ENCODE assay signal across 1 cellular context in the genomic region with DNA sequence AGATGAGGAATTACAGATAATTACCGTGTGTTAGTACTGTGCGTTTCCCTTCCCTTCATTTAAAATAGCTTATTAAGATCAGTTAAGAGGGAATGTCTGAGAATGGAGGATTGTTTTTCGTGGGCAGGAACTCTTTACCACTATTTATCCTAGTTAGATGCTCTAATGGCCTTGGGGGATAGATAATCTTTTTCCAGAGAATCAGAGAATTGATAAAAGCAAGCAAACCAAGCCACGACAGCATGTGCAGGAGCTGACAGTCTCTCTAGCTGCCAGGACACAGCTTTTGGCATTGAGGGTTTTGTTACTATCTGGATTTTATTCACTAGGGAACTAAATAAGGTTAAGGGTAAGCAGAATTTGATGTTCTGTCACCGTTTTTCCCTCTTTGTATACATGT.
A peak's percentile ranks its signal among the peaks of the same experiment; 100 is the strongest.
TF ChIP-seq lines count a peak whose summit lies in the region.

No MANE protein-coding gene starts in this region.

TF ChIP-seq in SK-N-SH, 30 proteins besides CTCF, POLR2A, EP300 and RAD21 (continued from another document):
- peak; percentile 77; the same call in 1 of the 2 replicates for TF ChIP-seq MXI1 (IDR thresholded peaks at IDR 0.05; ENCODE audit: low read depth, low read length)
TF ChIP-seq in SK-N-SH: peak in this region for 4.
